ENCODE assay signal across 1 cellular context in genomic region chr13:21979156-21979819, GRCh38.
TF ChIP-seq lines count a peak whose summit lies in the region.

No MANE protein-coding gene starts in this region.

TF ChIP-seq in IMR-90, 13 proteins besides CTCF, POLR2A, EP300 and RAD21 (continued from another document):
- TF ChIP-seq MAZ (IDR thresholded peaks at IDR 0.05; ENCODE audit: borderline replicate concordance, low read depth, low read length) (no peak), FOS (IDR thresholded peaks at IDR 0.05; ENCODE audit: low read depth, low read length) (no peak), RCOR1 (IDR thresholded peaks at IDR 0.05; ENCODE audit: insufficient replicate concordance, low read length) (no peak)
